In the genomic region with DNA sequence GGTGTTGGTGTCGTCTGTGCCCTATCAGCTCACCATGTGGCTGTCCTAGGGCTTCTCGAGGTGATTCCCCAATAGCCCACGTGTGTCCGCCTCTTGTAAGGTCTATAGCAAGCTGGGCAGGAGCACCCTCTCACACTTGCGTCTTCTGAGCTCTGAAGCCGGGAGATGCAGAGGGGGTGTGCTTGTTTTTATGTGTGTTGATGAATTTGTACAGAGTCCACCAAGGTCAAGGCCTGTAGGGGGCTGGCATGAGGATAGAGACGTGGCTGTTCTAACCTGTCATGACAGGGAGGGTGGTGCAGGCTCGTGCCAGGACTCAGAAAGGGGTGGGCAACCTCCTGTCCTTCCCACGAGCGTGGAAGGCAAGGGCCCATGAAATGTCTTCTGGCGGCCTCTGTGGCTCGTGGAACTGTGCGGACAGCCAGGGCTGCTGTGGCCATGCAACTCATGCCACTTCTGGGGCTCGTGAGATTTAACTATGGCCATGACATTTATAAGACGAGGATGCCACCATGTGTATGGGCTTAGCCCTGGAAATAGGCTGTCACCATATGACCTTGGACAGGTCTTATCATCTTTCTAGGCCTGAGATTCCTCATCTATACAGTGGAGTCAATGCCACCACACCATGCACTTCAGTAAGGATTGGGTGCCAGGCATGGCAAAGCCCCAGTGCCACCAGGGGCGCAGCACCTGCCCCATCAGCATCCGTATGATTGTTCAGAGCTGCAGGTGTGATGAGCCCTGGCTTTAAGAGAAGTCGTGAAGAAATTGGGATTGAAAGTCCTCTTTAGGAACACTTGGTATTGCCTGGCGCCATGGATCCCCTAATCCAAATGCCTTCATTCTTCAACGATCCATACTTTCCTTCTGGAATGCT, we compare ENCODE assay signal across 16 cellular contexts. TPM values are rescaled to one million over a fixed set of nuclear protein-coding genes. Genes with fewer than 3 reads are reported as not detected.
"Had no signal": no experiment of that assay in that cellular context is flagged by ENCODE, and none has a peak within 500 bp of the region (broad histone marks: within the 10 kb centered on the region; RNA-seq: fewer than 3 reads in every experiment).

No MANE protein-coding gene starts in this region.

- H3K27ac Mint-ChIP-seq: activated naive CD8-positive, alpha-beta T cell; activated T-helper 1 cell treated with anti-CD3 and anti-CD28 coated beads, Interleukin-12 subunit alpha, Interleukin-12 subunit beta, Interleukin-2, Interleukin-4 antibody, amounts not matched to agents 30 ng/mL and 10 ng/mL and 1 ng/mL, durations not matched to agents 14 hours and 24 hours and 36 hours; nephron progenitor cell; T-helper 1 cell treated with Interleukin-12 subunit alpha and Interleukin-12 subunit beta and Interleukin-4 antibody, amounts not matched to agents 30 μg/mL and 1 μg/mL, for 36 hours had no signal

- H3K9me3 Mint-ChIP-seq: activated T-helper 1 cell treated with anti-CD3 and anti-CD28 coated beads, Interleukin-12 subunit alpha, Interleukin-12 subunit beta, Interleukin-2, Interleukin-4 antibody, amounts not matched to agents 30 ng/mL and 10 ng/mL and 1 ng/mL, durations not matched to agents 14 hours and 24 hours and 36 hours; central memory CD8-positive, alpha-beta T cell; nephron progenitor cell; T-helper 1 cell treated with Interleukin-12 subunit alpha and Interleukin-12 subunit beta and Interleukin-4 antibody, amounts not matched to agents 30 μg/mL and 1 μg/mL, for 36 hours had no signal

- H3K4me3 Mint-ChIP-seq: central memory CD8-positive, alpha-beta T cell had no signal

- H3K4me1 Mint-ChIP-seq: central memory CD8-positive, alpha-beta T cell had no signal

- DNase-seq: activated gamma-delta T cell treated with Interleukin-2 at 50 U/mL for 16 hours; activated T-cell treated with anti-CD3 and anti-CD28 coated beads for 4 hours; amniotic stem cell; stimulated activated naive CD4-positive, alpha-beta T cell treated with Interleukin-2 at 50 U/mL for 16 hours had no signal

- H3K36me3 Mint-ChIP-seq: activated naive CD8-positive, alpha-beta T cell had no signal

- H3K9me3 ChIP-seq: gastrocnemius medialis, heart left ventricle, left ventricle myocardium inferior, prostate gland, right atrium auricular region, thyroid gland had no signal

- H3K36me3 ChIP-seq: gastrocnemius medialis, heart left ventricle, left ventricle myocardium inferior, prostate gland, right atrium auricular region, thyroid gland had no signal

- H3K27ac ChIP-seq: gastrocnemius medialis, thyroid gland had no signal

RNA-seq across cellular contexts. Expression of a gene that starts 2.3 kb away (rescaled TPM):
- total RNA-seq: myocyte had no signal
